ENCODE assay signal across 8 cellular contexts in genomic region chr19:39436350-39436716, GRCh38. TPM values are rescaled to one million over a fixed set of nuclear protein-coding genes. Genes with fewer than 3 reads are reported as not detected.
A peak's percentile ranks its signal among the peaks of the same experiment; 100 is the strongest.
DNase-seq lines count a peak whose midpoint lies in the region; ATAC-seq, FAIRE-seq and TF ChIP-seq lines count a peak whose summit lies in the region.

No MANE protein-coding gene starts in this region.

- peak overlapping the region; percentile 85 for H3K27ac ChIP-seq in 22Rv1
- peak overlapping the region; percentile 78; the same call in 1 of the 2 replicates for H3K27ac ChIP-seq in HUES6 (ENCODE audit: low read depth, low read length)
- H3K27ac ChIP-seq in mucosa of rectum (ENCODE audit: low read depth in 2 of 2, low read length in 2 of 2) = peak overlapping the region; percentile 73 to 90

- H3K4me3 ChIP-seq in HUES6 (ENCODE audit: low read depth, low read length) = peak overlapping the region; percentile 99
- H3K4me3 ChIP-seq in bronchial epithelial cell (ENCODE audit: low read depth, low read length) = peak overlapping the region; percentile 96
- H3K4me3 ChIP-seq in mucosa of rectum (ENCODE audit: low read length in 2 of 2) = peak overlapping the region; percentile 84 to 97

- no peak for TF ChIP-seq CTCF in 22Rv1 (IDR thresholded peaks at IDR 0.05)
- no peak for TF ChIP-seq CTCF in bronchial epithelial cell (IDR thresholded peaks at IDR 0.05; ENCODE audit: insufficient read depth, low read length, severe bottlenecking)

- H3K36me3 ChIP-seq in HUES6 (ENCODE audit: control insufficient read depth, insufficient read depth, low read length) = peaks cover 34% of the 10 kb centered on the region
- H3K36me3 ChIP-seq in bronchial epithelial cell (ENCODE audit: control insufficient read depth, insufficient read depth, low read length) = peaks cover 19% of the 10 kb centered on the region
- peaks cover 22 to 23% of the 10 kb centered on the region in 2 donors for H3K36me3 ChIP-seq in mucosa of rectum (ENCODE audit: control insufficient read depth in 2 of 2, insufficient read depth in 2 of 2, low read length in 2 of 2)

- H3K9ac ChIP-seq in HUES6 (ENCODE audit: low read length) = peak overlapping the region; percentile 84
- H3K9ac ChIP-seq in mucosa of rectum (ENCODE audit: low read depth in 1 of 2, low read length in 2 of 2) = peak overlapping the region; percentile 73 to 80

- FAIRE-seq in bronchial epithelial cell (lab: Jason Lieb, UNC) = no peak

- DNase-seq in bronchial epithelial cell (ENCODE audit: low read depth) = no peak
- DNase-seq in GF-D8 (lab: John Stamatoyannopoulos, UW) = no peak
- DNase-seq in NCI-H446 treated with DMSO at 0.1 percent for 48 hours (lab: John Stamatoyannopoulos, UW) = no peak

- H3K4me1 ChIP-seq in HUES6 (ENCODE audit: control insufficient read depth, insufficient read depth, low read length) = peaks cover 13% of the 10 kb centered on the region; the same call in 1 of the 2 replicates
- H3K4me1 ChIP-seq in mucosa of rectum (ENCODE audit: control insufficient read depth in 2 of 2, insufficient read depth in 2 of 2, low read length in 2 of 2) = peaks cover 14 to 20% of the 10 kb centered on the region in 2 donors

- H3K9me3 ChIP-seq in HUES6 (ENCODE audit: control insufficient read depth, insufficient read depth, low read depth, low read length) (no peaks in the 10 kb centered on the region), mucosa of rectum (ENCODE audit: control insufficient read depth in 2 of 2, low read length in 2 of 2) (no peaks in the 10 kb centered on the region)

- H3K27me3 ChIP-seq in HUES6 (ENCODE audit: control insufficient read depth, insufficient read depth, low read length) = no peaks in the 10 kb centered on the region
- no peaks in the 10 kb centered on the region for H3K27me3 ChIP-seq in bronchial epithelial cell (ENCODE audit: control insufficient read depth, insufficient read depth, low read length)
- H3K27me3 ChIP-seq in mucosa of rectum (ENCODE audit: control insufficient read depth in 2 of 2, insufficient read depth in 2 of 2, low read length in 2 of 2) = no peaks in the 10 kb centered on the region

- ATAC-seq in GM18858 (IDR thresholded peaks at IDR 0.05; ENCODE audit: unreplicated experiment) (no peak), GM18907 (IDR thresholded peaks at IDR 0.05; ENCODE audit: unreplicated experiment) (no peak)

RNA-seq across cellular contexts. Expression of gene RPS16, which starts 0.6 kb away (rescaled TPM):
- total RNA-seq in bronchial epithelial cell = 75.3 and 94.3 TPM in 2 replicates

RNA-seq across cellular contexts. Expression of gene SUPT5H, which starts 9.0 kb away (rescaled TPM):
- 41.9 and 48.1 TPM in 2 replicates for total RNA-seq in bronchial epithelial cell

RNA-seq across cellular contexts. Expression of gene PLEKHG2, which starts 23.9 kb away (rescaled TPM):
- total RNA-seq in bronchial epithelial cell = 3.3 and 5.3 TPM in 2 replicates

RNA-seq across cellular contexts. Expression of gene ZFP36, which starts 29.7 kb away (rescaled TPM):
- total RNA-seq in bronchial epithelial cell = 3.4 and 5.0 TPM in 2 replicates

RNA-seq across cellular contexts. Expression of gene TIMM50, which starts 44.3 kb away (rescaled TPM):
- total RNA-seq in bronchial epithelial cell = 84.2 and 99.5 TPM in 2 replicates
